8 cellular contexts compared by ENCODE assay signal in the genomic region with DNA sequence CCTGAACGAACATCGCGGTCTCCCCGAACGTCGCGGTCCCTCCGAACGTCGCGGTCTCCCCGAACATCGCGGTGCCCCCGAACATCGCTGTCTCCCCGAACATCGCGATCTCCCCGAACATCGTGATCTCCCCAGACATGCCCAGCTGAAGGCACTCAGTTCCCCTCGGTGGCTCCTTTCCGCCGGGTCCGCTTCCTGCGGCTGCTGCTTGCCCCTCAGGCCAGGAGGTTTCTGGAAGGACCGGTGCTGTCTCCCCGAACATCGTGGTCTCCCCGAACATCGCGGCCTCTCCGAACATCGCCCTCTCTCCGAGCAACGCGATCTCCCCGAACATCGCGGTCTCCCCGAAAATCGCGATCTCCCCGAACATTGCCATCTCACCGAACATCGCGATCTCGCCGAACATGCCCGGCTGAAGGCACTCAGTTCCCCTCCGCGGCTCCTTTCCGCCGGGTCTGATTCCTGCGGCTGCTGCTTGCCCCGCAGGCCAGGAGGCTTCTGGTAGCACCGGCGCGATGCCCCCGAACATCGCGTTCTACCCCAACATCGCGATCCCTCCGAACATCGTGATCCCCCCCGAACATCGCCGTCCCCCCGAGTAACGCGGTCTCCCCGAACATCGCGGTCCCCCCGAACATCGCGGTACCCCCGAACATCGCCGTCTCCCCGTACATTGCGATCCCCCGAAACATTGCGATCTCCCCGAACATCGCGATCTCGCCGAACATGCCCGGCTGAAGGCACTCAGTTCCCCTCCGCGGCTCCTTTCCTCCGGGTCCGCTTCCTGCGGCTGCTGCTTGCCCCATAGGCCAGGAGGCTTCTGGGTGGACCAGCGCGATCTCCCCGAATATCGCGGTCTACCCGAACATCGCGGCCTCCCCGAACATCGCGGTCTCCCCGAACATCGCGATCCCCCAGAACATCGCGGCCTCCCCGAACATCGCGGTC. TPM values are rescaled to one million over a fixed set of nuclear protein-coding genes. Genes with fewer than 3 reads are reported as not detected.
A peak's percentile ranks its signal among the peaks of the same experiment; 100 is the strongest.
DNase-seq lines count a peak whose midpoint lies in the region; ATAC-seq and TF ChIP-seq lines count a peak whose summit lies in the region.

No MANE protein-coding gene starts in this region.

- no peak for TF ChIP-seq CTCF in WI38 (IDR thresholded peaks at IDR 0.05; ENCODE audit: low read depth, low read length)
- no peak for TF ChIP-seq CTCF in esophagus squamous epithelium (IDR thresholded peaks at IDR 0.05)
- TF ChIP-seq CTCF in neutrophil (IDR thresholded peaks at IDR 0.05) = no peak

- no peak for ATAC-seq in GM21786 (IDR thresholded peaks at IDR 0.05; ENCODE audit: unreplicated experiment)

- H3K4me1 ChIP-seq in esophagus squamous epithelium (peaks cover 22 to 28% (median 24%) of the 10 kb centered on the region in 3 donors), neutrophil (ENCODE audit: control insufficient read depth in 1 of 2, insufficient read depth in 1 of 2, low read depth in 1 of 2, low read length in 1 of 2) (peaks cover 17 to 21% of the 10 kb centered on the region in 2 experiments)

- H3K9me3 ChIP-seq in esophagus squamous epithelium (no peaks in the 10 kb centered on the region), neutrophil (no peaks in the 10 kb centered on the region)

- H3K27ac ChIP-seq in esophagus squamous epithelium = no peak overlapping the region
- no peak overlapping the region for H3K27ac ChIP-seq in neutrophil

- no peak for TF ChIP-seq POLR2A in esophagus squamous epithelium (IDR thresholded peaks at IDR 0.05)

- H3K36me3 ChIP-seq in esophagus squamous epithelium (no peaks in the 10 kb centered on the region), neutrophil (no peaks in the 10 kb centered on the region)

- H3K27me3 ChIP-seq in esophagus squamous epithelium (peaks cover 10 to 100% (median 18%) of the 10 kb centered on the region in 4 donors), neutrophil (peaks cover 100% of the 10 kb centered on the region)

- H3K4me3 ChIP-seq in WI38 (ENCODE audit: low read depth, low read length) (peak overlapping the region; percentile 67), esophagus squamous epithelium (peak overlapping the region; percentile 35 to 71 (median 50)), neutrophil (ENCODE audit: low read depth in 1 of 2, low read length in 1 of 2) (peak overlapping the region; percentile 59 to 70)

- DNase-seq in DMS53 (lab: John Stamatoyannopoulos, UW) (peak; percentile 46), DMS53 treated with DMSO at 0.1 percent for 48 hours (lab: John Stamatoyannopoulos, UW; ENCODE audit: unreplicated experiment) (no peak), esophagus squamous epithelium (lab: John Stamatoyannopoulos, UW) (no peak), NCI-H1694 (lab: John Stamatoyannopoulos, UW) (no peak), Ammon's horn (ENCODE audit: low spot score) (no peak)

- intact Hi-C loops in esophagus squamous epithelium (cut with DNase I) = no loop called here

- 4 to 8% methylated on average over 10 to 61 of the region's 115 CpGs for WGBS in esophagus squamous epithelium, 2 donors

RNA-seq across cellular contexts. Expression of gene ULBP1, which starts 0.8 kb away (rescaled TPM):
- under 1 TPM in 2 of 4 donors, not detected in 2; 0.26 to 0.27 TPM for total RNA-seq in esophagus squamous epithelium

RNA-seq across cellular contexts. Expression of gene ULBP2, which starts 22.7 kb away (rescaled TPM):
- 10 to 100 TPM in 1 of 4 donors, 1 to 10 TPM in 3; 2.9 to 11.1 (median 4.6) TPM for total RNA-seq in esophagus squamous epithelium

RNA-seq across cellular contexts. Expression of gene RAET1G, which starts 41.6 kb away (rescaled TPM):
- total RNA-seq in esophagus squamous epithelium = 10 to 100 TPM in 3 of 4 donors, 1 to 10 TPM in 1; 9.0 to 26.8 (median 13.5) TPM
